7 cellular contexts compared by ENCODE assay signal in the genomic region with DNA sequence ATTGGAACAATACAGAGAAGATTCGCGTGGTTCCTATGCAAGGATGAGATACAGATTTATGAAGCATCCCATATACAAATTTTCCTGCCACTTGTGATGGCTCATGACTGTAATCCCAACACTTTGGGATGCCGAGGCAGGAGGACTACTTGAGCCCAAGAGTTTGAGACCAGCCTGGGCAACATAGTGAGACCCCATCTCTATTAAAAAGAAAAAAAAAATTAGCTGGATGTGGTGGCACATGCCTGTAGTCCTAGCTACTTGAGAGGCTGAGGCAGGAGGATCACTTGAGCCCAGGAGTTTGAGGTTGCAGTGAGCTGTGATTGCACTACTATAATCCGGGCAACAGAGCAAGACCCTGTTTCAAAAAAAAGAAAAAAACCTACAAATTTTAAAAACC.
DNase-seq lines count a peak whose midpoint lies in the region; ATAC-seq and TF ChIP-seq lines count a peak whose summit lies in the region.
"Not testable (repeated sequence)": the region's sequence is repeated elsewhere in the genome, so short reads cannot be mapped to it uniquely, and the experiment has no call there.

No MANE protein-coding gene starts in this region.

- not testable (repeated sequence) for H3K4me3 Mint-ChIP-seq in CD8-positive, alpha-beta T cell; activated CD4-positive, alpha-beta T cell treated with anti-CD3 and anti-CD28 coated beads for 36 hours; activated T-helper 17 cell treated with anti-CD3 and anti-CD28 coated beads, Interleukin-2, amount 50 U/mL, for 72 hours; naive thymus-derived CD4-positive, alpha-beta T cell

- TF ChIP-seq CTCF in CD8-positive, alpha-beta T cell (IDR thresholded peaks at IDR 0.05); dorsolateral prefrontal cortex (IDR thresholded peaks at IDR 0.05 in 54 of 56, conservative IDR thresholded peaks at IDR 0.05 in 2 of 56; ENCODE audit: low read depth in 1 of 56, partially characterized antibody in 56 of 56): not testable (repeated sequence)

- not testable (repeated sequence) for H3K4me3 ChIP-seq in CD8-positive, alpha-beta T cell (ENCODE audit: low read depth, low read length); dorsolateral prefrontal cortex; naive thymus-derived CD4-positive, alpha-beta T cell (ENCODE audit: low read length)

- H3K4me1 Mint-ChIP-seq in CD8-positive, alpha-beta T cell (ENCODE audit: low read depth); activated T-helper 17 cell treated with anti-CD3 and anti-CD28 coated beads, Interleukin-2, amount 50 U/mL, for 72 hours: not testable (repeated sequence)
- H3K4me1 Mint-ChIP-seq in activated CD4-positive, alpha-beta T cell treated with anti-CD3 and anti-CD28 coated beads for 36 hours = peaks cover 13% of the 10 kb centered on the region
- H3K4me1 Mint-ChIP-seq in naive thymus-derived CD4-positive, alpha-beta T cell = peaks cover 2 to 19% (median 10%) of the 10 kb centered on the region in 7 donors

- not testable (repeated sequence) for DNase-seq in CD8-positive, alpha-beta T cell; activated CD4-positive, alpha-beta T cell treated with anti-CD3 and anti-CD28 coated beads for 36 hours; dorsolateral prefrontal cortex; naive thymus-derived CD4-positive, alpha-beta T cell

- not testable (repeated sequence) for H3K27ac ChIP-seq in CD8-positive, alpha-beta T cell (ENCODE audit: low read depth, low read length); naive thymus-derived CD4-positive, alpha-beta T cell (ENCODE audit: low read depth, low read length)
- peak overlapping the region; percentile 27 for H3K27ac ChIP-seq in angular gyrus (ENCODE audit: low read depth, low read length)
- peak overlapping the region in 43 of 59 donors; percentile 1 to 76 (median 46) for H3K27ac ChIP-seq in dorsolateral prefrontal cortex
- peak overlapping the region; percentile 17 for H3K27ac ChIP-seq in temporal lobe (ENCODE audit: low read depth, low read length)

- H3K36me3 ChIP-seq in CD8-positive, alpha-beta T cell (ENCODE audit: insufficient read depth, low read length) = peaks cover 40% of the 10 kb centered on the region
- peaks cover 12 to 68% (median 25%) of the 10 kb centered on the region in 3 experiments for H3K36me3 ChIP-seq in naive thymus-derived CD4-positive, alpha-beta T cell (ENCODE audit: control insufficient read depth in 2 of 3, insufficient read depth in 3 of 3, low read length in 3 of 3)

- H3K27me3 Mint-ChIP-seq in CD8-positive, alpha-beta T cell (ENCODE audit: low read depth); activated CD4-positive, alpha-beta T cell treated with anti-CD3 and anti-CD28 coated beads for 36 hours; activated T-helper 17 cell treated with anti-CD3 and anti-CD28 coated beads, Interleukin-2, amount 50 U/mL, for 72 hours; naive thymus-derived CD4-positive, alpha-beta T cell: not testable (repeated sequence)

- H3K4me1 ChIP-seq in CD8-positive, alpha-beta T cell (ENCODE audit: insufficient read depth, low read length); naive thymus-derived CD4-positive, alpha-beta T cell (ENCODE audit: control insufficient read depth in 2 of 2, insufficient read depth in 2 of 2, low read length in 2 of 2): not testable (repeated sequence)

- ATAC-seq in CD8-positive, alpha-beta T cell; activated CD4-positive, alpha-beta T cell treated with anti-CD3 and anti-CD28 coated beads for 36 hours; activated T-helper 17 cell treated with anti-CD3 and anti-CD28 coated beads, Interleukin-2, amount 50 U/mL, for 72 hours (replicated peaks); naive thymus-derived CD4-positive, alpha-beta T cell: not testable (repeated sequence)

- POLR2A ChIA-PET in CD8-positive, alpha-beta T cell (lab: Charles Lee); activated CD4-positive, alpha-beta T cell treated with anti-CD3 and anti-CD28 coated beads for 36 hours (lab: Charles Lee); naive thymus-derived CD4-positive, alpha-beta T cell (lab: Charles Lee): not testable (repeated sequence)

- CTCF ChIA-PET in CD8-positive, alpha-beta T cell (lab: Charles Lee) = not testable (repeated sequence)
- CTCF ChIA-PET in activated CD4-positive, alpha-beta T cell treated with anti-CD3 and anti-CD28 coated beads for 36 hours (lab: Charles Lee) = interaction anchor here (1.0 to 2.5 kb wide), 4 partner anchors 18 to 47 kb away, joined by 3 to 10 read pairs (median 5); no protein-coding TSS in a partner anchor
- CTCF ChIA-PET in naive thymus-derived CD4-positive, alpha-beta T cell (lab: Charles Lee) = interaction anchor here (0.6 kb wide), 1 partner anchor 407 kb away, joined by 3 read pairs; no protein-coding TSS in a partner anchor

- H3K27ac Mint-ChIP-seq in CD8-positive, alpha-beta T cell = peak overlapping the region; percentile 72
- peak overlapping the region; percentile 29 for H3K27ac Mint-ChIP-seq in activated CD4-positive, alpha-beta T cell treated with anti-CD3 and anti-CD28 coated beads for 36 hours
- H3K27ac Mint-ChIP-seq in activated T-helper 17 cell treated with anti-CD3 and anti-CD28 coated beads, Interleukin-2, amount 50 U/mL, for 72 hours = peak overlapping the region; percentile 39
- H3K27ac Mint-ChIP-seq in naive thymus-derived CD4-positive, alpha-beta T cell = peak overlapping the region in 6 of 9 donors; percentile 7 to 74 (median 58)

- not testable (repeated sequence) for H3K9me3 ChIP-seq in CD8-positive, alpha-beta T cell (ENCODE audit: low read length); naive thymus-derived CD4-positive, alpha-beta T cell (ENCODE audit: control insufficient read depth in 2 of 3, low read length in 3 of 3)

- intact Hi-C loops in CD8-positive, alpha-beta T cell (cut with DNase I, micrococcal nuclease); activated CD4-positive, alpha-beta T cell treated with anti-CD3 and anti-CD28 coated beads for 36 hours (cut with DNase I, micrococcal nuclease); dorsolateral prefrontal cortex (cut with DNase I); naive thymus-derived CD4-positive, alpha-beta T cell (cut with micrococcal nuclease): not testable (repeated sequence)

- H3K9me3 Mint-ChIP-seq in CD8-positive, alpha-beta T cell; activated CD4-positive, alpha-beta T cell treated with anti-CD3 and anti-CD28 coated beads for 36 hours (ENCODE audit: low read depth); activated T-helper 17 cell treated with anti-CD3 and anti-CD28 coated beads, Interleukin-2, amount 50 U/mL, for 72 hours; naive thymus-derived CD4-positive, alpha-beta T cell: not testable (repeated sequence)

- H3K36me3 Mint-ChIP-seq in CD8-positive, alpha-beta T cell = peaks cover 70% of the 10 kb centered on the region
- H3K36me3 Mint-ChIP-seq in activated CD4-positive, alpha-beta T cell treated with anti-CD3 and anti-CD28 coated beads for 36 hours (ENCODE audit: low read depth) = peaks cover 13% of the 10 kb centered on the region
- peaks cover 63% of the 10 kb centered on the region for H3K36me3 Mint-ChIP-seq in activated T-helper 17 cell treated with anti-CD3 and anti-CD28 coated beads, Interleukin-2, amount 50 U/mL, for 72 hours (ENCODE audit: low read depth)
- H3K36me3 Mint-ChIP-seq in naive thymus-derived CD4-positive, alpha-beta T cell = peaks cover 0 to 33% (median 11%) of the 10 kb centered on the region in 5 donors

- not testable (repeated sequence) for H3K27me3 ChIP-seq in CD8-positive, alpha-beta T cell (ENCODE audit: insufficient read depth, low read length); dorsolateral prefrontal cortex; naive thymus-derived CD4-positive, alpha-beta T cell (ENCODE audit: control insufficient read depth in 2 of 2, insufficient read depth in 2 of 2, low read length in 2 of 2)
